17 cellular contexts compared by ENCODE assay signal in genomic region chr11:15196704-15197103, GRCh38.
DNase-seq lines count a peak whose midpoint lies in the region; ATAC-seq and TF ChIP-seq lines count a peak whose summit lies in the region.
"Had no signal": no experiment of that assay in that cellular context is flagged by ENCODE, and none has a peak within 500 bp of the region (broad histone marks: within the 10 kb centered on the region; RNA-seq: fewer than 3 reads in every experiment).

No MANE protein-coding gene starts in this region.

- no peak for ATAC-seq in body of pancreas
- peak; percentile 29 for ATAC-seq in left lobe of liver
- ATAC-seq in mucosa of descending colon, result peak; percentile 21
- no peak for ATAC-seq in HG02852 (IDR thresholded peaks at IDR 0.05; ENCODE audit: unreplicated experiment)
- ATAC-seq in GM18868 (IDR thresholded peaks at IDR 0.05; ENCODE audit: unreplicated experiment), result no peak
- ATAC-seq: CD8-positive, alpha-beta T cell; GM12878 had no signal

- H3K36me3 ChIP-seq in body of pancreas (replicated peaks in 1 of 2; ENCODE audit: insufficient read depth in 1 of 2, low read depth in 2 of 2), result no peaks in the 10 kb centered on the region
- H3K36me3 ChIP-seq in mucosa of descending colon (ENCODE audit: low read depth), result no peaks in the 10 kb centered on the region
- H3K36me3 ChIP-seq: BLaER1 treated with 17β-estradiol and CSF1 and Interleukin-3, amounts not matched to agents 10 nM and 100 nM had no signal

- no peak for TF ChIP-seq POLR2A in body of pancreas (IDR thresholded peaks at IDR 0.05)

- TF ChIP-seq CTCF in 22Rv1 (IDR thresholded peaks at IDR 0.05) (no peak), body of pancreas (IDR thresholded peaks at IDR 0.05) (no peak), mucosa of descending colon (IDR thresholded peaks at IDR 0.05) (no peak)

- H3K4me3 ChIP-seq in body of pancreas (no peak overlapping the region), mucosa of descending colon (no peak overlapping the region)
- H3K4me3 ChIP-seq: BLaER1 treated with 17β-estradiol and CSF1 and Interleukin-3, amounts not matched to agents 10 nM and 100 nM; GM12878; GM23248 had no signal

- no peaks in the 10 kb centered on the region for H3K9me3 ChIP-seq in body of pancreas
- no peaks in the 10 kb centered on the region for H3K9me3 ChIP-seq in mucosa of descending colon

- H3K4me1 ChIP-seq in body of pancreas, result peaks cover 51% of the 10 kb centered on the region
- peaks cover 5% of the 10 kb centered on the region for H3K4me1 ChIP-seq in mucosa of descending colon (ENCODE audit: low read depth)

- 13 to 30% methylated on average over 1 of the region's 1 CpG for WGBS in body of pancreas, 2 donors

- intact Hi-C loops in body of pancreas (cut with DNase I) (no loop called here), mucosa of descending colon (cut with DNase I, micrococcal nuclease) (no loop called here)

- H3K27ac ChIP-seq in 22Rv1, result peak overlapping the region; percentile 94
- H3K27ac ChIP-seq in body of pancreas, result peak overlapping the region; percentile 58 to 81 (median 68)
- H3K27ac ChIP-seq: BLaER1 treated with 17β-estradiol and CSF1 and Interleukin-3, amounts not matched to agents 10 nM and 100 nM; GM23248 had no signal

- H3K27me3 ChIP-seq in body of pancreas, result no peaks in the 10 kb centered on the region
- H3K27me3 ChIP-seq: BLaER1 treated with 17β-estradiol and CSF1 and Interleukin-3, amounts not matched to agents 10 nM and 100 nM had no signal

- DNase-seq in body of pancreas (no peak), left lobe of liver (ENCODE audit: low spot score) (no peak), mucosa of descending colon (no peak), COR-L47 (lab: John Stamatoyannopoulos, UW) (no peak), NAMALWA (ENCODE audit: low spot score) (no peak)
- DNase-seq: 8988T; CD8-positive, alpha-beta T cell; DMS 273 treated with DMSO at 0.1 percent for 48 hours; DND-41; EL; GM23248; HCEC 1CT had no signal

Comparison
In these comparisons a context has a peak if more than half of its experiments do, and no peak if none do; other contexts are left out.
1. ATAC-seq: peak in left lobe of liver (single experiment) and mucosa of descending colon (single experiment); none in body of pancreas (single experiment), HG02852 (single experiment) and GM18868 (single experiment).